ENCODE assay signal across 25 cellular contexts in the genomic region with DNA sequence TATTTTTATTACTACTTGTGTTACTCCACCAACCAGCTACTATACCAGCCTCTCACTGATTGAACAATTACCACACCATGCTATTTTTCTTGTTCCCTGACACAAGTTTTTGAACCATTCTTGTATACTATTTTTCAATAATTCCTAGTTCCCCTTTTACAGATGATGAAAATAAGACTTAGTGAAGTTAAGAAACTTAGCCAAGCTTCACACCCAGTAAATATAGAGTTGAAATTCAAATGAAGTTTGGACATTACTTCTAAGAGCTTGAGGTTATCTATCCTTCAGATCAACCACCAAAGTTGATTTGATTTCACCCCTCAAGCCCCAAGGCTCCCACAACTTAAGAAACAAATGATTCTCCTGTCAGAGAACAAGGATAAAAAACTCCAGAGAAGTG. TPM values are rescaled to one million over a fixed set of nuclear protein-coding genes. Genes with fewer than 3 reads are reported as not detected.
DNase-seq lines count a peak whose midpoint lies in the region; ATAC-seq, FAIRE-seq and TF ChIP-seq lines count a peak whose summit lies in the region.
"Had no signal": no experiment of that assay in that cellular context is flagged by ENCODE, and none has a peak within 500 bp of the region (broad histone marks: within the 10 kb centered on the region; RNA-seq: fewer than 3 reads in every experiment).

No MANE protein-coding gene starts in this region.

- no peak overlapping the region for H3K4me3 ChIP-seq in ascending aorta
- H3K4me3 ChIP-seq in vagina = no peak overlapping the region
- H3K4me3 ChIP-seq: body of pancreas, heart left ventricle, right lobe of liver, thyroid gland had no signal

- intact Hi-C loops in ascending aorta (cut with DNase I) = no loop called here
- intact Hi-C loops in vagina (cut with DNase I) = no loop called here

- no peaks in the 10 kb centered on the region for H3K27me3 ChIP-seq in ascending aorta
- no peaks in the 10 kb centered on the region for H3K27me3 ChIP-seq in vagina
- H3K27me3 ChIP-seq: body of pancreas, right lobe of liver, thyroid gland had no signal

- DNase-seq in GM12891 (ENCODE audit: insufficient read length, low spot score) (no peak), ureter (ENCODE audit: low spot score) (no peak), ascending aorta (ENCODE audit: low spot score in 2 of 2) (no peak), vagina (ENCODE audit: extremely low spot score in 2 of 2) (no peak)
- no peak for DNase-seq in central memory CD4-positive, alpha-beta T cell
- DNase-seq: activated CD8-positive, alpha-beta memory T cell treated with anti-CD3 and anti-CD28 coated beads, Interleukin-2, amount 50 U/mL, for 48 hours; activated naive CD4-positive, alpha-beta T cell treated with anti-CD3 and anti-CD28 coated beads, Interleukin-2, amount 10 ng/mL, durations not matched to agents 7 days and 5 days; body of pancreas; COR-L47; heart left ventricle; midbrain; MM.1S; NCI-H2081 treated with DMSO at 0.1 percent for 48 hours; NCI-H748 treated with DMSO at 0.1 percent for 48 hours; right lobe of liver; RPMI8226; stimulated activated CD8-positive, alpha-beta memory T cell treated with anti-CD3 and anti-CD28 coated beads, Interleukin-4, amount 100 ng/mL, for 48 hours; thyroid gland had no signal

- no peak for FAIRE-seq in GM12891 (lab: Jason Lieb, UNC)
- FAIRE-seq: keratinocyte had no signal

- no peaks in the 10 kb centered on the region for H3K9me3 ChIP-seq in ascending aorta
- H3K9me3 ChIP-seq in vagina = no peaks in the 10 kb centered on the region
- H3K9me3 ChIP-seq: body of pancreas, heart left ventricle, right lobe of liver, thyroid gland had no signal

- TF ChIP-seq POLR2A in GM12891 (IDR thresholded peaks at IDR 0.05; ENCODE audit: low read depth, low read length) (no peak), vagina (IDR thresholded peaks at IDR 0.05) (no peak)

- no peaks in the 10 kb centered on the region for H3K36me3 ChIP-seq in ascending aorta
- no peaks in the 10 kb centered on the region for H3K36me3 ChIP-seq in vagina
- H3K36me3 ChIP-seq: heart left ventricle, right lobe of liver, thyroid gland had no signal

- peak; percentile 64 for ATAC-seq in GM19324 (IDR thresholded peaks at IDR 0.05; ENCODE audit: low FRiP score, unreplicated experiment)
- peak; percentile 57 for ATAC-seq in HG02642 (IDR thresholded peaks at IDR 0.05; ENCODE audit: poor library complexity, unreplicated experiment)
- ATAC-seq in HG03520 (IDR thresholded peaks at IDR 0.05; ENCODE audit: unreplicated experiment) = peak; percentile 36
- ATAC-seq: body of pancreas, heart left ventricle, right lobe of liver had no signal

- TF ChIP-seq CTCF in ascending aorta (IDR thresholded peaks at IDR 0.05) = no peak
- no peak for TF ChIP-seq CTCF in vagina (IDR thresholded peaks at IDR 0.05)

- H3K27ac ChIP-seq in ascending aorta = no peak overlapping the region
- no peak overlapping the region for H3K27ac ChIP-seq in vagina
- H3K27ac ChIP-seq: body of pancreas, heart left ventricle, right lobe of liver, thyroid gland had no signal

- H3K4me1 ChIP-seq in ascending aorta (no peaks in the 10 kb centered on the region), vagina (no peaks in the 10 kb centered on the region)
- H3K4me1 ChIP-seq: body of pancreas, right lobe of liver, thyroid gland had no signal

TF ChIP-seq in GM12891, 5 proteins besides CTCF, POLR2A, EP300 and RAD21:
- TF ChIP-seq PAX5 (IDR thresholded peaks at IDR 0.05; ENCODE audit: insufficient read depth, low read length, severe bottlenecking) (no peak), SPI1 (IDR thresholded peaks at IDR 0.05; ENCODE audit: low read depth, low read length) (peak; percentile 50; the same call in 1 of the 2 replicates)

RNA-seq across cellular contexts. Expression of a gene that starts 13.1 kb away (rescaled TPM):
- 1.4 TPM for polyA plus RNA-seq in GM12891 (2012; ENCODE audit: low read depth, missing spikeins)
- total RNA-seq in ureter = 67.2 TPM
- total RNA-seq in ascending aorta = not detected
- 2.7 TPM for total RNA-seq in vagina
- total RNA-seq: dermis microvascular lymphatic vessel endothelial cell; G401; heart left ventricle; T-helper 2 cell treated with Interferon-gamma antibody and Interleukin-4, amounts not matched to agents 100 ng/mL and 5 ng/mL, for 36 hours had no signal
- polyA plus RNA-seq: heart left ventricle, keratinocyte had no signal

Comparison
In these comparisons a context has a peak if more than half of its experiments do, and no peak if none do; other contexts are left out.
1. RNA of a gene that starts 13.1 kb away (total RNA-seq): 67.2 TPM in ureter (single experiment); 2.7 TPM in vagina (single experiment) and not detected in ascending aorta (single experiment); every median in the first group is over 10 times any median in the second.
2. Peak in every context shown above with its lines, with median percentiles within 50 percentile points of each other: ATAC-seq.